Comparison of ENCODE assay signal across 10 cellular contexts in genomic region chr15:67119238-67119846, GRCh38. TPM values are rescaled to one million over a fixed set of nuclear protein-coding genes. Genes with fewer than 3 reads are reported as not detected.
DNase-seq lines count a peak whose midpoint lies in the region; ATAC-seq and TF ChIP-seq lines count a peak whose summit lies in the region.
"Had no signal": no experiment of that assay in that cellular context is flagged by ENCODE, and none has a peak within 500 bp of the region (broad histone marks: within the 10 kb centered on the region; RNA-seq: fewer than 3 reads in every experiment).

No MANE protein-coding gene starts in this region.

- ATAC-seq in activated CD8-positive, alpha-beta memory T cell treated with anti-CD3 and anti-CD28 coated beads, Interleukin-2, amount 10 ng/mL, durations not matched to agents 7 days and 5 days: no peak
- ATAC-seq in left lobe of liver: peak; percentile 17
- no peak for ATAC-seq in thoracic aorta (ENCODE audit: insufficient number of reproducible peaks, low FRiP score, low read depth)

- H3K27me3 Mint-ChIP-seq in activated CD8-positive, alpha-beta memory T cell treated with anti-CD3 and anti-CD28 coated beads, Interleukin-2, amount 10 ng/mL, durations not matched to agents 7 days and 5 days: no peaks in the 10 kb centered on the region
- no peaks in the 10 kb centered on the region for H3K27me3 Mint-ChIP-seq in activated naive CD8-positive, alpha-beta T cell

- H3K27ac ChIP-seq in thoracic aorta: peak overlapping the region; percentile 82 to 89

- TF ChIP-seq CTCF in thoracic aorta (IDR thresholded peaks at IDR 0.05): no peak

- H3K27ac Mint-ChIP-seq in activated CD8-positive, alpha-beta memory T cell treated with anti-CD3 and anti-CD28 coated beads, Interleukin-2, amount 10 ng/mL, durations not matched to agents 7 days and 5 days: peak overlapping the region; percentile 92
- peak overlapping the region; percentile 41 for H3K27ac Mint-ChIP-seq in activated naive CD8-positive, alpha-beta T cell
- H3K27ac Mint-ChIP-seq: endodermal cell had no signal

- H3K36me3 Mint-ChIP-seq in activated CD8-positive, alpha-beta memory T cell treated with anti-CD3 and anti-CD28 coated beads, Interleukin-2, amount 10 ng/mL, durations not matched to agents 7 days and 5 days: peaks cover 32% of the 10 kb centered on the region
- H3K36me3 Mint-ChIP-seq in activated naive CD8-positive, alpha-beta T cell: peaks cover 4% of the 10 kb centered on the region

- H3K4me3 Mint-ChIP-seq in activated CD8-positive, alpha-beta memory T cell treated with anti-CD3 and anti-CD28 coated beads, Interleukin-2, amount 10 ng/mL, durations not matched to agents 7 days and 5 days: no peak overlapping the region
- H3K4me3 Mint-ChIP-seq in activated naive CD8-positive, alpha-beta T cell: no peak overlapping the region
- H3K4me3 Mint-ChIP-seq: endodermal cell had no signal

- no peaks in the 10 kb centered on the region for H3K9me3 Mint-ChIP-seq in activated CD8-positive, alpha-beta memory T cell treated with anti-CD3 and anti-CD28 coated beads, Interleukin-2, amount 10 ng/mL, durations not matched to agents 7 days and 5 days (ENCODE audit: low read depth)
- H3K9me3 Mint-ChIP-seq in activated naive CD8-positive, alpha-beta T cell (ENCODE audit: low read depth): no peaks in the 10 kb centered on the region
- H3K9me3 Mint-ChIP-seq: endodermal cell had no signal

- CTCF ChIA-PET in activated CD8-positive, alpha-beta memory T cell treated with anti-CD3 and anti-CD28 coated beads, Interleukin-2, amount 10 ng/mL, durations not matched to agents 7 days and 5 days (lab: Charles Lee): interaction anchor here (1.2 to 4.3 kb wide), 3 partner anchors 9 to 40 kb away, joined by 3 to 18 read pairs (median 3); no protein-coding TSS in a partner anchor

- H3K4me1 ChIP-seq in thoracic aorta (ENCODE audit: control insufficient read depth in 1 of 2, low read depth in 2 of 2): peaks cover 55 to 86% of the 10 kb centered on the region in 2 donors

- no peak for DNase-seq in activated CD8-positive, alpha-beta memory T cell treated with anti-CD3 and anti-CD28 coated beads, Interleukin-2, amount 10 ng/mL, durations not matched to agents 7 days and 5 days
- DNase-seq in activated CD8-positive, alpha-beta memory T cell treated with anti-CD3 and anti-CD28 coated beads for 24 hours: no peak
- DNase-seq in left lobe of liver (ENCODE audit: low spot score) (no peak), thoracic aorta (ENCODE audit: low spot score) (no peak), ecto neural progenitor cell (ENCODE audit: low spot score) (no peak), DMS53 treated with DMSO at 0.1 percent for 48 hours (lab: John Stamatoyannopoulos, UW; ENCODE audit: unreplicated experiment) (no peak), superior temporal gyrus (ENCODE audit: extremely low spot score) (no peak)
- DNase-seq: endodermal cell, T1000 had no signal

- no peak overlapping the region for H3K4me3 ChIP-seq in thoracic aorta

- peaks cover 92% of the 10 kb centered on the region for H3K4me1 Mint-ChIP-seq in activated CD8-positive, alpha-beta memory T cell treated with anti-CD3 and anti-CD28 coated beads, Interleukin-2, amount 10 ng/mL, durations not matched to agents 7 days and 5 days
- peaks cover 82% of the 10 kb centered on the region for H3K4me1 Mint-ChIP-seq in activated naive CD8-positive, alpha-beta T cell (ENCODE audit: low read depth)

- H3K36me3 ChIP-seq in thoracic aorta: no peaks in the 10 kb centered on the region

- H3K27me3 ChIP-seq in thoracic aorta (replicated peaks; ENCODE audit: insufficient read depth): no peaks in the 10 kb centered on the region

- H3K9me3 ChIP-seq in thoracic aorta: no peaks in the 10 kb centered on the region

RNA-seq across cellular contexts. Expression of gene SMAD3, which starts 53.9 kb away (rescaled TPM):
- total RNA-seq in activated CD8-positive, alpha-beta memory T cell treated with anti-CD3 and anti-CD28 coated beads, Interleukin-2, amount 10 ng/mL, durations not matched to agents 7 days and 5 days: 10 to 100 TPM; 87.1 to 88.0 TPM
- total RNA-seq in left lobe of liver: 17.1 TPM
- 10 to 100 TPM; 47.9 to 78.5 TPM for total RNA-seq in thoracic aorta
